ENCODE assay signal across 9 cellular contexts in the genomic region with DNA sequence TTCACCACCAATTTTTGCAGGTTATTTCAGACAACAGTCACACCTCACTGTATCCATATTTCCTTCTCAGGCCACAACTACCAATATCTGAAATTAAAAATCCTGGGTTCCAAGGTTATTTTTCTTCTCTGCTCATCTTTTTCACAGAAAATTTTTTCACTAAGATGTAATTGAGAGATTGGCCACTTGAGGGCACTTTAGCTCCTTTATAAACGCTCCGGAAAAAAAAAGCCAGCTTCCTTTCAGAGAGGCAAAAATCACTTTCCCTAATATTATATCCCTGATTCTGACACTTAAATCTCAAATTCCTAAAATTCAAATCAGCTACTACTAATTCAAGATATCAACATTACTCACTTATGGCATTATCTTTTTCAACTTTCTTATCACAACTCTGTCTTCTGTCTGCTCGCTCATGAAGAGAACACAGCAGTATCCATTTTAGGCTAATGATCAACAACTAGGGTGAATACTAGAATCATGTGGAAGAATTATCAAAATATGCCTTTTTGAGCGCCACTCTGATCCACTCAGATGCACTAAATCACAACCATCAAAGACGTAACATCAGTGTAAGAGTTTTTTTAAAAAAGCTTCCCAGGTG.
A peak's percentile ranks its signal among the peaks of the same experiment; 100 is the strongest.
DNase-seq lines count a peak whose midpoint lies in the region; ATAC-seq, FAIRE-seq and TF ChIP-seq lines count a peak whose summit lies in the region.
"Had no signal": no experiment of that assay in that cellular context is flagged by ENCODE, and none has a peak within 500 bp of the region (broad histone marks: within the 10 kb centered on the region; RNA-seq: fewer than 3 reads in every experiment).

No MANE protein-coding gene starts in this region.

- CTCF ChIA-PET in PC-3 (lab: Charles Lee), result interaction anchor here (0.6 to 0.7 kb wide), 2 partner anchors 33 to 108 kb away, joined by 3 read pairs; no protein-coding TSS in a partner anchor

- DNase-seq in COLO829 (ENCODE audit: low spot score) (peak; percentile 54), HFFc6 (no peak), PC-3 (peak; percentile 60), epidermal melanocyte (ENCODE audit: insufficient read length, low spot score) (peak; percentile 17), pancreas (no peak), NCI-H187 (lab: John Stamatoyannopoulos, UW) (no peak), cortex of kidney (lab: John Stamatoyannopoulos, UW) (no peak)

- H3K9me2 ChIP-seq in PC-3 (replicated peaks; ENCODE audit: low read length), result no peaks in the 10 kb centered on the region

- H3K4me1 Mint-ChIP-seq in HFFc6 (ENCODE audit: low read depth), result no peaks in the 10 kb centered on the region
- H3K4me1 Mint-ChIP-seq: IgD-negative memory B cell had no signal

- H3K27ac ChIP-seq in PC-3 (ENCODE audit: low read length) (no peak overlapping the region), pancreas (no peak overlapping the region)

- no TSS peak for BruUV-seq in PC-3 (replicated peaks; lab: Mats Ljungman, UMichigan)

- peak; percentile 93 for FAIRE-seq in pancreas (lab: Jason Lieb, UNC)

- peak; percentile 89 for TF ChIP-seq CTCF in HFFc6 (IDR thresholded peaks at IDR 0.05)
- TF ChIP-seq CTCF in PC-3 (conservative IDR thresholded peaks at IDR 0.05; ENCODE audit: low read depth, low read length), result peak; percentile 69
- TF ChIP-seq CTCF in pancreas (IDR thresholded peaks at IDR 0.05), result peak; percentile 24 to 49 (median 40)

- H3K4me1 ChIP-seq in PC-3 (ENCODE audit: insufficient read depth, low read length) (peaks cover 8% of the 10 kb centered on the region), pancreas (no peaks in the 10 kb centered on the region)

- H3K79me2 ChIP-seq in PC-3 (ENCODE audit: low read length), result no peaks in the 10 kb centered on the region

- intact Hi-C loops in PC-3 (cut with micrococcal nuclease) (loop anchor here (10.0 kb wide), 1 partner anchor 641 kb away; no protein-coding TSS in a partner anchor), pancreas (cut with DNase I) (no loop called here)

- no peak overlapping the region for H3K4me3 Mint-ChIP-seq in HFFc6
- H3K4me3 Mint-ChIP-seq: IgD-negative memory B cell had no signal

- no peaks in the 10 kb centered on the region for H3F3A ChIP-seq in PC-3 (ENCODE audit: low read length, unreplicated experiment)

- 28 to 36% methylated on average over 5 of the region's 5 CpGs for WGBS in pancreas, 2 donors

- H3K9me3 ChIP-seq in PC-3 (ENCODE audit: low read length), result no peaks in the 10 kb centered on the region
- H3K9me3 ChIP-seq in pancreas, result no peaks in the 10 kb centered on the region

- H3K4me3 ChIP-seq in PC-3 (ENCODE audit: low read length) (no peak overlapping the region), pancreas (no peak overlapping the region)

- no peaks in the 10 kb centered on the region for H4K20me1 ChIP-seq in PC-3 (ENCODE audit: low read length)

- H3K36me3 ChIP-seq in PC-3 (ENCODE audit: low read depth, low read length), result no peaks in the 10 kb centered on the region
- no peaks in the 10 kb centered on the region for H3K36me3 ChIP-seq in pancreas

- POLR2A ChIA-PET in PC-3 (lab: Charles Lee; ENCODE audit: unreplicated experiment), result interaction anchor here (0.6 kb wide), 1 partner anchor 194 kb away, joined by 9 read pairs; no protein-coding TSS in a partner anchor

- H3K9me3 Mint-ChIP-seq in HFFc6, result no peaks in the 10 kb centered on the region
- H3K9me3 Mint-ChIP-seq: IgD-negative memory B cell had no signal

- H3K27me3 ChIP-seq in PC-3 (ENCODE audit: low read length), result no peaks in the 10 kb centered on the region
- H3K27me3 ChIP-seq in pancreas, result peaks cover 0 to 8% (median 0%) of the 10 kb centered on the region in 4 donors

- H3K9ac ChIP-seq in PC-3 (ENCODE audit: low read length), result no peak overlapping the region

- no peaks in the 10 kb centered on the region for H3K36me3 Mint-ChIP-seq in HFFc6 (ENCODE audit: low read depth)
- H3K36me3 Mint-ChIP-seq: IgD-negative memory B cell had no signal

- no peak overlapping the region for H3K4me2 ChIP-seq in PC-3 (ENCODE audit: low read length)

- ATAC-seq in PC-3, result no peak
- peak in 3 of 4 donors; percentile 43 to 77 (median 64) for ATAC-seq in pancreas
- no peak for ATAC-seq in GM19397 (IDR thresholded peaks at IDR 0.05; ENCODE audit: unreplicated experiment)

- H3K27me3 Mint-ChIP-seq in HFFc6 (ENCODE audit: insufficient read depth), result no peaks in the 10 kb centered on the region; the same call in 1 of the 2 replicates

- no peak overlapping the region for H3K27ac Mint-ChIP-seq in HFFc6
- H3K27ac Mint-ChIP-seq: IgD-negative memory B cell had no signal

- no peak overlapping the region for H2AFZ ChIP-seq in PC-3 (ENCODE audit: low read length)

Comparison
In these comparisons a context has a peak if more than half of its experiments do, and no peak if none do; other contexts are left out.
1. DNase-seq: peak in COLO829 (single experiment), PC-3 (single experiment) and epidermal melanocyte (single experiment); none in HFFc6 (single experiment), pancreas (0 of 6), NCI-H187 (0 of 2) and cortex of kidney (single experiment).
2. ATAC-seq: peak in pancreas (3 of 4); none in PC-3 (single experiment) and GM19397 (single experiment).
3. Peak in every context shown above with its lines, with median percentiles within 50 percentile points of each other: CTCF ChIP-seq.